In genomic region chr13:86881390-86881789, GRCh38 we compare ENCODE assay signal across 26 cellular contexts.
"Had no signal": no experiment of that assay in that cellular context is flagged by ENCODE, and none has a peak within 500 bp of the region (broad histone marks: within the 10 kb centered on the region; RNA-seq: fewer than 3 reads in every experiment).

No MANE protein-coding gene starts in this region.

- H3K4me1 Mint-ChIP-seq: activated CD4-positive, alpha-beta memory T cell treated with anti-CD3 and anti-CD28 coated beads, Interleukin-2, amount 10 ng/mL, durations not matched to agents 7 days and 5 days; activated CD4-positive, alpha-beta T cell treated with anti-CD3 and anti-CD28 coated beads, Interleukin-2, amount 10 ng/mL, durations not matched to agents 7 days and 5 days; activated naive CD4-positive, alpha-beta T cell treated with anti-CD3 and anti-CD28 coated beads, Interleukin-2, amount 10 ng/mL, durations not matched to agents 7 days and 5 days; activated naive CD8-positive, alpha-beta T cell treated with anti-CD3 and anti-CD28 coated beads, Interleukin-2, amount 10 ng/mL, durations not matched to agents 7 days and 5 days; T-helper 17 cell had no signal

- H3K4me1 ChIP-seq: lower lobe of right lung, neural progenitor cell, right atrium auricular region, suprapubic skin, tibial artery, upper lobe of right lung had no signal

- H3K4me2 ChIP-seq: neural progenitor cell had no signal

- DNase-seq: activated CD4-positive, alpha-beta memory T cell treated with anti-CD3 and anti-CD28 coated beads, Interleukin-2, amount 10 ng/mL, durations not matched to agents 7 days and 5 days; activated CD4-positive, alpha-beta T cell treated with anti-CD3 and anti-CD28 coated beads for 1 hour; activated CD4-positive, alpha-beta T cell treated with anti-CD3 and anti-CD28 coated beads, Interleukin-2, amount 10 ng/mL, durations not matched to agents 7 days and 5 days; activated CD8-positive, alpha-beta memory T cell treated with anti-CD3 and anti-CD28 coated beads, Interleukin-2, amount 50 U/mL, for 48 hours; activated gamma-delta T cell; activated naive CD4-positive, alpha-beta T cell treated with anti-CD3 and anti-CD28 coated beads, Interleukin-2, amount 10 ng/mL, durations not matched to agents 7 days and 5 days; activated naive CD8-positive, alpha-beta T cell treated with anti-CD3 and anti-CD28 coated beads, Interleukin-2, amount 10 ng/mL, durations not matched to agents 7 days and 5 days; activated T-cell treated with anti-CD3 and anti-CD28 coated beads, Interleukin-2, amount 50 U/mL, for 24 hours; brain microvascular endothelial cell; head of caudate nucleus; hippocampal formation; immature natural killer cell; lower lobe of right lung; natural killer cell; occipital lobe; stimulated activated CD4-positive, alpha-beta T cell treated with anti-CD3 and anti-CD28 coated beads, Interleukin-15, amount 100 ng/mL, for 24 hours; stimulated activated CD4-positive, alpha-beta T cell treated with anti-CD3 and anti-CD28 coated beads, Interleukin-2, amount 100 ng/mL, for 24 hours; stimulated activated naive CD4-positive, alpha-beta T cell; T-helper 17 cell; T1000; tibial artery; upper lobe of right lung had no signal

- H3K27me3 Mint-ChIP-seq: activated CD4-positive, alpha-beta memory T cell treated with anti-CD3 and anti-CD28 coated beads, Interleukin-2, amount 10 ng/mL, durations not matched to agents 7 days and 5 days; activated CD4-positive, alpha-beta T cell treated with anti-CD3 and anti-CD28 coated beads, Interleukin-2, amount 10 ng/mL, durations not matched to agents 7 days and 5 days; activated naive CD4-positive, alpha-beta T cell treated with anti-CD3 and anti-CD28 coated beads, Interleukin-2, amount 10 ng/mL, durations not matched to agents 7 days and 5 days; activated naive CD8-positive, alpha-beta T cell treated with anti-CD3 and anti-CD28 coated beads, Interleukin-2, amount 10 ng/mL, durations not matched to agents 7 days and 5 days; activated T-cell treated with anti-CD3 and anti-CD28 coated beads, Interleukin-2, amount 50 U/mL, for 24 hours; T-helper 17 cell had no signal

- H3K9me3 Mint-ChIP-seq: activated CD4-positive, alpha-beta T cell treated with anti-CD3 and anti-CD28 coated beads, Interleukin-2, amount 10 ng/mL, durations not matched to agents 7 days and 5 days; activated naive CD4-positive, alpha-beta T cell treated with anti-CD3 and anti-CD28 coated beads, Interleukin-2, amount 10 ng/mL, durations not matched to agents 7 days and 5 days; activated naive CD8-positive, alpha-beta T cell treated with anti-CD3 and anti-CD28 coated beads, Interleukin-2, amount 10 ng/mL, durations not matched to agents 7 days and 5 days; activated T-cell treated with anti-CD3 and anti-CD28 coated beads, Interleukin-2, amount 50 U/mL, for 24 hours had no signal

- H3K9ac ChIP-seq: neural progenitor cell had no signal

- H3K9me3 ChIP-seq: lower lobe of right lung, right atrium auricular region, suprapubic skin, tibial artery, upper lobe of right lung had no signal

- H3K36me3 Mint-ChIP-seq: activated naive CD4-positive, alpha-beta T cell treated with anti-CD3 and anti-CD28 coated beads, Interleukin-2, amount 10 ng/mL, durations not matched to agents 7 days and 5 days; activated naive CD8-positive, alpha-beta T cell treated with anti-CD3 and anti-CD28 coated beads, Interleukin-2, amount 10 ng/mL, durations not matched to agents 7 days and 5 days; immature natural killer cell; natural killer cell; neural progenitor cell had no signal

- H3K4me3 Mint-ChIP-seq: activated CD4-positive, alpha-beta memory T cell treated with anti-CD3 and anti-CD28 coated beads, Interleukin-2, amount 10 ng/mL, durations not matched to agents 7 days and 5 days; activated CD4-positive, alpha-beta T cell treated with anti-CD3 and anti-CD28 coated beads, Interleukin-2, amount 10 ng/mL, durations not matched to agents 7 days and 5 days; activated naive CD4-positive, alpha-beta T cell treated with anti-CD3 and anti-CD28 coated beads, Interleukin-2, amount 10 ng/mL, durations not matched to agents 7 days and 5 days; activated naive CD8-positive, alpha-beta T cell treated with anti-CD3 and anti-CD28 coated beads, Interleukin-2, amount 10 ng/mL, durations not matched to agents 7 days and 5 days; activated T-cell treated with anti-CD3 and anti-CD28 coated beads, Interleukin-2, amount 50 U/mL, for 24 hours; immature natural killer cell; natural killer cell; neural progenitor cell; T-helper 17 cell had no signal

- H3K27ac Mint-ChIP-seq: activated CD4-positive, alpha-beta memory T cell treated with anti-CD3 and anti-CD28 coated beads, Interleukin-2, amount 10 ng/mL, durations not matched to agents 7 days and 5 days; activated CD4-positive, alpha-beta T cell treated with anti-CD3 and anti-CD28 coated beads, Interleukin-2, amount 10 ng/mL, durations not matched to agents 7 days and 5 days; activated naive CD4-positive, alpha-beta T cell treated with anti-CD3 and anti-CD28 coated beads, Interleukin-2, amount 10 ng/mL, durations not matched to agents 7 days and 5 days; activated naive CD8-positive, alpha-beta T cell treated with anti-CD3 and anti-CD28 coated beads, Interleukin-2, amount 10 ng/mL, durations not matched to agents 7 days and 5 days; activated T-cell treated with anti-CD3 and anti-CD28 coated beads, Interleukin-2, amount 50 U/mL, for 24 hours; immature natural killer cell; natural killer cell; neural progenitor cell; T-helper 17 cell had no signal

- H3K27ac ChIP-seq: brain microvascular endothelial cell, lower lobe of right lung, neural progenitor cell, right atrium auricular region, suprapubic skin, tibial artery, upper lobe of right lung had no signal

- H3K36me3 ChIP-seq: brain microvascular endothelial cell, lower lobe of right lung, neural progenitor cell, right atrium auricular region, suprapubic skin, tibial artery, upper lobe of right lung had no signal

- H3K27me3 ChIP-seq: brain microvascular endothelial cell, right atrium auricular region, suprapubic skin, tibial artery, upper lobe of right lung had no signal

- H3K4me3 ChIP-seq: lower lobe of right lung, neural progenitor cell, right atrium auricular region, suprapubic skin, tibial artery, upper lobe of right lung had no signal

- ATAC-seq: left lobe of liver, lower lobe of right lung, natural killer cell, T-helper 17 cell, upper lobe of right lung had no signal
